8 cellular contexts compared by ENCODE assay signal in the genomic region with DNA sequence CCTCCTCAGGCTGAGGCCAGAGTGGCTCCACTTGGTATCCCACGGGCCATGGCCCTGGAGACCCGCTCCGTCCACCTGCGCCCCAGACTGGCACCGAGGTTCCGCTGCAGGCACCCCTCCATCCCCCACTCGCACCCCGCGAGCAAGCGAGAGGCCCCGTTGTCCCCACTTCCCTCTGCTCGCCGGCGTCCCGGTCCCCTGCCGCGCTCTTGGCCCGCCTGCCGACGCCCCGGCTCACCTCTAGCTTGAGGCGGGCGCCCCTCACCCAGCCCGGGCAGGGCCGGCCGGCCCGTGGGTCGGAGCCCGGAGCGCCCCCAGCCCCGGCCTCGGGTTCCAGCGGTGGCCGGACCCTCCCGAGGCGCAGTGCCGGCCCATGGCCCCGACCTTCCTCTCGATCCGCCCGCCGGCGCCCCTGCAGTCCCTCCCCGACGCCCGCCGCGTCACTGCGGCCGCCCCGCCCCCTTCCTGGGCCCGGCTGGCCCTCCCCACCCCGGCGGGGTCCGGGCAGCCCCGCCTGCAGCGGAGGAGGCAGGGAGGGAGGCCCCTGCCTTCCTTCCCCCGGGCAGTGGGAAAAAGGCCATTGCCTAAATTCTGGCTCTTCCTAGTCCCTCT. TPM values are rescaled to one million over a fixed set of nuclear protein-coding genes. Genes with fewer than 3 reads are reported as not detected.
DNase-seq lines count a peak whose midpoint lies in the region; ATAC-seq and TF ChIP-seq lines count a peak whose summit lies in the region.

A gene (minus strand): TSS at position 414 of the 612 bp plus-strand sequence. CDS start 1,183 bp downstream, outside the sequence.

- peak within 1 kb of the TSS; percentile 85 for H3K4me3 Mint-ChIP-seq in endodermal cell

- H3K36me3 ChIP-seq in endodermal cell (ENCODE audit: control insufficient read depth, insufficient read depth, low read length), result peaks cover 35% of the 10 kb centered on the region
- H3K36me3 ChIP-seq in mesendoderm (ENCODE audit: control insufficient read depth, insufficient read depth, low read length), result no peaks in the 10 kb centered on the region

- peak within 1 kb of the TSS; percentile 78 for H2AK5ac ChIP-seq in mesendoderm (ENCODE audit: low read length)

- H3K4me1 Mint-ChIP-seq in endodermal cell, result peaks cover 23% of the 10 kb centered on the region

- H3K4me1 ChIP-seq in endodermal cell (ENCODE audit: control insufficient read depth, insufficient read depth, low read length) (peaks cover 12% of the 10 kb centered on the region), mesendoderm (ENCODE audit: control insufficient read depth, low read depth, low read length) (peaks cover 10% of the 10 kb centered on the region)

- H3K9me3 ChIP-seq in endodermal cell (ENCODE audit: control insufficient read depth, low read length), result no peaks in the 10 kb centered on the region

- peak within 1 kb of the TSS; percentile 70 for H3K27ac ChIP-seq in endodermal cell (ENCODE audit: low read depth, low read length)
- H3K27ac ChIP-seq in mesendoderm (ENCODE audit: low read depth, low read length), result peak within 1 kb of the TSS; percentile 73

- peak within 1 kb of the TSS; percentile 85 for H3K4me2 ChIP-seq in mesendoderm (ENCODE audit: low read length)

- 1% methylated on average over 18 to 58 of the region's 58 CpGs for WGBS in endodermal cell (ENCODE audit: insufficient coverage in 1 of 2, insufficient read length in 1 of 2), 2 experiments
- WGBS in mesendoderm (ENCODE audit: extremely low coverage, insufficient coverage, low lambda C conversion rate), result no CpG with 5 or more reads among the region's 58 CpGs

- no peak within 1 kb of the TSS for H4K5ac ChIP-seq in mesendoderm (ENCODE audit: low read length)

- no peak within 1 kb of the TSS for H2BK120ac ChIP-seq in mesendoderm (ENCODE audit: low read depth, low read length)

- H3K4me3 ChIP-seq in endodermal cell (ENCODE audit: low read length) (peak within 1 kb of the TSS; percentile 88), mesendoderm (ENCODE audit: low read length) (peak within 1 kb of the TSS; percentile 74)

- H3K27ac Mint-ChIP-seq in endodermal cell, result peak within 1 kb of the TSS; percentile 91

- TF ChIP-seq CTCF in endodermal cell (conservative IDR thresholded peaks at IDR 0.05), result no peak

- H2BK15ac ChIP-seq in mesendoderm (replicated peaks; ENCODE audit: low read depth), result no peak within 1 kb of the TSS

- peak within 1 kb of the TSS; percentile 35 for H3K18ac ChIP-seq in mesendoderm (ENCODE audit: low read length)

- H3K79me2 ChIP-seq in mesendoderm (ENCODE audit: control insufficient read depth, insufficient read depth, low read length), result no peaks in the 10 kb centered on the region

- peak within 1 kb of the TSS; percentile 46 for H3K4ac ChIP-seq in mesendoderm (ENCODE audit: low read depth, low read length)

- peak within 1 kb of the TSS; percentile 55 for H2BK5ac ChIP-seq in mesendoderm (ENCODE audit: low read length)

- no peak for ATAC-seq in GM18511 (IDR thresholded peaks at IDR 0.05; ENCODE audit: unreplicated experiment)

- H3K79me1 ChIP-seq in mesendoderm (ENCODE audit: low read length), result peaks cover 13% of the 10 kb centered on the region

- H3K9me3 Mint-ChIP-seq in endodermal cell, result no peaks in the 10 kb centered on the region

- H3K9ac ChIP-seq in endodermal cell (ENCODE audit: extremely low read depth, low read length, poor library complexity, severe bottlenecking), result peak within 1 kb of the TSS; percentile 66
- peak within 1 kb of the TSS; percentile 82 for H3K9ac ChIP-seq in mesendoderm (ENCODE audit: low read length)

- H3K27me3 ChIP-seq in endodermal cell (ENCODE audit: control insufficient read depth, insufficient read depth, low read length, poor library complexity, severe bottlenecking) (peaks cover under 1% of the 10 kb centered on the region), mesendoderm (ENCODE audit: insufficient read depth, low read length, poor library complexity) (no peaks in the 10 kb centered on the region)

- no peak within 1 kb of the TSS for H4K8ac ChIP-seq in mesendoderm (ENCODE audit: low read depth, low read length)

- no peak within 1 kb of the TSS for H3K23ac ChIP-seq in mesendoderm (ENCODE audit: low read length)

- H3K56ac ChIP-seq in mesendoderm (ENCODE audit: low read length), result peak within 1 kb of the TSS; percentile 90

- H3K27me3 Mint-ChIP-seq in endodermal cell (ENCODE audit: insufficient read depth), result peaks cover 7% of the 10 kb centered on the region

- H3K36me3 Mint-ChIP-seq in endodermal cell (ENCODE audit: low read depth), result peaks cover 25% of the 10 kb centered on the region

- DNase-seq in SIG-M5 treated with dmso at 0.1 percent for 504 hours (lab: John Stamatoyannopoulos, UW; ENCODE audit: unreplicated experiment) (peak; percentile 45), SIG-M5 (lab: John Stamatoyannopoulos, UW) (no peak), NCI-H460 (ENCODE audit: extremely low read depth, low read depth) (peak; percentile 45), endodermal cell (peak; percentile 89), mesendoderm (peak; percentile 80)
- DNase-seq in activated CD8-positive, alpha-beta memory T cell treated with anti-CD3 and anti-CD28 coated beads for 24 hours, result peak; percentile 92
- peak; percentile 71 for DNase-seq in stimulated activated CD8-positive, alpha-beta memory T cell treated with anti-CD3 and anti-CD28 coated beads, Interleukin-4, amount 100 ng/mL, for 24 hours (ENCODE audit: low read depth)

RNA-seq across cellular contexts. Expression of the gene that starts here (rescaled TPM):
- 24.5 TPM in 2 replicates for total RNA-seq in NCI-H460 (2014; rRNA removed; shearing (Covaris generic))
- polyA plus RNA-seq in NCI-H460 (2014; cell fraction: nucleus; rRNA removed), result 58.8 and 71.1 TPM in 2 replicates
- 100 to 1,000 TPM in 1 of 2 donors, 10 to 100 TPM in 1; 94.6 to 104 TPM for total RNA-seq in endodermal cell
- 39.0 TPM for polyA plus RNA-seq in endodermal cell (2013, experiment 1 of 2)
- 38.2 TPM for polyA plus RNA-seq in endodermal cell (2013, experiment 2 of 2)
- 26.1 TPM for polyA plus RNA-seq in mesendoderm (2013, experiment 1 of 2)
- polyA plus RNA-seq in mesendoderm (2013, experiment 2 of 2), result 26.5 TPM
